In genomic region chr22:42316988-42317387, GRCh38 we compare ENCODE assay signal across 8 cellular contexts. TPM values are rescaled to one million over a fixed set of nuclear protein-coding genes. Genes with fewer than 3 reads are reported as not detected.
DNase-seq lines count a peak whose midpoint lies in the region; ATAC-seq and TF ChIP-seq lines count a peak whose summit lies in the region.

No MANE protein-coding gene starts in this region.

- H2AFZ ChIP-seq in neural cell (ENCODE audit: low read depth, low read length): no peak overlapping the region

- no peaks in the 10 kb centered on the region for H4K20me1 ChIP-seq in neural cell (ENCODE audit: insufficient read depth)

- H3K4me3 Mint-ChIP-seq in brain: peak overlapping the region in 4 of 5 experiments; percentile 13 to 72 (median 34)
- no peak overlapping the region for H3K4me3 Mint-ChIP-seq in endodermal cell

- H3K4me1 Mint-ChIP-seq in brain (peaks cover 98% of the 10 kb centered on the region), endodermal cell (peaks cover 34% of the 10 kb centered on the region)

- H3K9me3 Mint-ChIP-seq in brain: no peaks in the 10 kb centered on the region
- H3K9me3 Mint-ChIP-seq in endodermal cell: no peaks in the 10 kb centered on the region

- H3K4me3 ChIP-seq in neural cell (ENCODE audit: low read length) (no peak overlapping the region), endodermal cell (ENCODE audit: low read length) (no peak overlapping the region)

- in situ Hi-C loops in Caki2 (cut with HindIII; ENCODE audit: low pct_unique_long_range_greater_than_20kb, low sequenced_read_pairs): no loop called here

- H3K36me3 ChIP-seq in neural cell (ENCODE audit: insufficient read depth, low read length) (no peaks in the 10 kb centered on the region), endodermal cell (ENCODE audit: control insufficient read depth, insufficient read depth, low read length) (no peaks in the 10 kb centered on the region)

- no peaks in the 10 kb centered on the region for H3K36me3 Mint-ChIP-seq in brain
- H3K36me3 Mint-ChIP-seq in endodermal cell (ENCODE audit: low read depth): no peaks in the 10 kb centered on the region

- peak overlapping the region; percentile 46 to 96 (median 92) for H3K27ac Mint-ChIP-seq in brain
- H3K27ac Mint-ChIP-seq in endodermal cell: no peak overlapping the region

- H3K4me1 ChIP-seq in endodermal cell (ENCODE audit: control insufficient read depth, insufficient read depth, low read length): peaks cover 7% of the 10 kb centered on the region

- H3K27me3 ChIP-seq in neural cell (ENCODE audit: insufficient read depth, low read depth, low read length): no peaks in the 10 kb centered on the region
- H3K27me3 ChIP-seq in endodermal cell (ENCODE audit: control insufficient read depth, insufficient read depth, low read length, poor library complexity, severe bottlenecking): no peaks in the 10 kb centered on the region

- WGBS in endodermal cell (ENCODE audit: insufficient coverage in 1 of 2, insufficient read length in 1 of 2), 2 experiments: 92 to 95% methylated on average over 6 to 10 of the region's 11 CpGs

- H3K9me3 ChIP-seq in neural cell (ENCODE audit: low read length): no peaks in the 10 kb centered on the region
- H3K9me3 ChIP-seq in endodermal cell (ENCODE audit: control insufficient read depth, low read length): no peaks in the 10 kb centered on the region

- peaks cover 12% of the 10 kb centered on the region for H3K27me3 Mint-ChIP-seq in brain
- H3K27me3 Mint-ChIP-seq in endodermal cell (ENCODE audit: insufficient read depth): no peaks in the 10 kb centered on the region

- H3K9me2 ChIP-seq in neural cell (ENCODE audit: insufficient read depth, low read length): no peaks in the 10 kb centered on the region

- peak overlapping the region; percentile 82 for H3K27ac ChIP-seq in neural cell (ENCODE audit: low read length)
- no peak overlapping the region for H3K27ac ChIP-seq in endodermal cell (ENCODE audit: low read depth, low read length)

- no peak for TF ChIP-seq EP300 in neural cell (conservative IDR thresholded peaks at IDR 0.05; ENCODE audit: poor library complexity, severe bottlenecking)

- H3K4me2 ChIP-seq in neural cell (ENCODE audit: low read length): no peak overlapping the region

- no peak for ATAC-seq in GM18858 (IDR thresholded peaks at IDR 0.05; ENCODE audit: unreplicated experiment)

- no peaks in the 10 kb centered on the region for H3F3A ChIP-seq in neural cell (ENCODE audit: insufficient read depth, low read length, poor library complexity, severe bottlenecking)

- no peak for TF ChIP-seq CTCF in brain (conservative IDR thresholded peaks at IDR 0.05)
- TF ChIP-seq CTCF in neural cell (IDR thresholded peaks at IDR 0.05; ENCODE audit: poor library complexity, severe bottlenecking): no peak
- no peak for TF ChIP-seq CTCF in endodermal cell (conservative IDR thresholded peaks at IDR 0.05)

- DNase-seq in Caki2 (ENCODE audit: low read depth): peak; percentile 66
- DNase-seq in NCI-H69 (lab: John Stamatoyannopoulos, UW): peak; percentile 85
- DNase-seq in NCI-H2196 (lab: John Stamatoyannopoulos, UW; ENCODE audit: unreplicated experiment): no peak
- no peak for DNase-seq in endodermal cell
- no peak for DNase-seq in DMS79 treated with DMSO at 0.1 percent for 48 hours (lab: John Stamatoyannopoulos, UW)

- TF ChIP-seq RAD21 in neural cell (conservative IDR thresholded peaks at IDR 0.05): no peak

- peak overlapping the region; percentile 62 for H3K9ac ChIP-seq in neural cell (ENCODE audit: low read length)
- H3K9ac ChIP-seq in endodermal cell (ENCODE audit: extremely low read depth, low read length, poor library complexity, severe bottlenecking): no peak overlapping the region

- H3K79me2 ChIP-seq in neural cell (replicated peaks; ENCODE audit: insufficient read depth, low read length): peaks cover 19% of the 10 kb centered on the region

TF ChIP-seq in neural cell, 6 proteins besides CTCF, POLR2A, EP300 and RAD21:
- TF ChIP-seq REST (IDR thresholded peaks at IDR 0.05; ENCODE audit: borderline replicate concordance) (no peak), POLR2AphosphoS5 (IDR thresholded peaks at IDR 0.05) (no peak), TAF1 (IDR thresholded peaks at IDR 0.05; ENCODE audit: low read depth) (no peak), EZH2 (IDR thresholded peaks at IDR 0.05; ENCODE audit: borderline replicate concordance, insufficient read depth, low read length, poor library complexity, severe bottlenecking) (no peak), SMC3 (conservative IDR thresholded peaks at IDR 0.05; ENCODE audit: poor library complexity) (no peak), MXI1 (conservative IDR thresholded peaks at IDR 0.05; ENCODE audit: poor library complexity, severe bottlenecking) (no peak)

RNA-seq across cellular contexts. Expression of gene TCF20, which starts 46.5 kb away (rescaled TPM):
- 16.9 and 21.3 TPM in 2 replicates for total RNA-seq in Caki2 (2014; rRNA removed; shearing (Covaris generic); ENCODE audit: low replicate concordance)
- 19.3 TPM for polyA plus RNA-seq in brain (ENCODE audit: insufficient read depth, low read depth, low replicate concordance)
- 21.9 and 27.5 TPM in 2 replicates for polyA plus RNA-seq in neural cell
- polyA minus RNA-seq in neural cell: 134 and 148 TPM in 2 replicates
- total RNA-seq in endodermal cell: 100 to 1,000 TPM; 113 to 134 TPM
- 27.9 TPM for polyA plus RNA-seq in endodermal cell (2013, experiment 1 of 2)
- polyA plus RNA-seq in endodermal cell (2013, experiment 2 of 2): 31.8 TPM

Comparison
In these comparisons a context has a peak if more than half of its experiments do, and no peak if none do; other contexts are left out.
1. DNase-seq: peak in Caki2 (single experiment) and NCI-H69 (single experiment); none in NCI-H2196 (single experiment), endodermal cell (single experiment) and DMS79 treated with DMSO at 0.1 percent for 48 hours (single experiment).